Comparison of ENCODE assay signal across 11 cellular contexts in the genomic region with DNA sequence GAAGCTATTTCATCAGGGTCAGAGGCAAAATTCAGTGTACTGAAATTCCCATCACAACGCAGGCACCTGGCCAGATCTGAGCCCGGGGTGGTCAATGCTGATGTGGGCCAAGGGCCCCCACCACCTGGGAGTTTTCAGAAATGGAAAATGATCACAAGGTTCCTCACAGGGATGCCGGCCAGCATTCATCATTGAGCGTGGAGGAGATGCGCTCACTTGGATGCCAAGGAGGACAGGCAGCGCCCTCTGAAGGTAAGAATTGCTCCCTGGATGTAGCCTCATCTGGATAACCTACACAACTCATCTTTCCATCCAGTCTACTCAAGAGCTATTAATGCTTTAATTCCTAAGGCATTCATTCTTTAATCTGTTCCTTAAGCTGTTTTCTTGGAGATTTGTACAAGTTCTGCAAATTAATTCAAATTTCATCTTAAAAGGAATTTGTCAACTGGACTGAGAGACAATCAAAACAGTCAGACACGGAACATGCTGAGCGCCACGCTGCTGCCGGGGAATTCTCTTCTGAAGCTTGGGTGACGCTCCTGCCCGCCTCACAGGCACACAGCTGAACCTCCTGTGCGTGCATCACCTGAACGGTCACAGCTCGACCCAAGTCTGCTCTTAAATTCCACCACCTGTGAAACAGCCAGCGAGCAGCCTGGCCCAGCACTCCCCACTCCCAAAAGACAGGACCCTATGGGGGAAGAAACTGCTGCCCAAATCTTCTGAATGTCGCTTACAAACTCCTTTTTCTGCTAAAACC.
DNase-seq lines count a peak whose midpoint lies in the region; ATAC-seq and TF ChIP-seq lines count a peak whose summit lies in the region.
"Had no signal": no experiment of that assay in that cellular context is flagged by ENCODE, and none has a peak within 500 bp of the region (broad histone marks: within the 10 kb centered on the region; RNA-seq: fewer than 3 reads in every experiment).

No MANE protein-coding gene starts in this region.

- H2AFZ ChIP-seq in PC-9, result no peak overlapping the region

- peaks cover 24% of the 10 kb centered on the region for H3K4me1 Mint-ChIP-seq in stimulated activated naive CD8-positive, alpha-beta T cell treated with anti-CD3 and anti-CD28 coated beads, Interleukin-15, amount 100 ng/mL, for 72 hours

- POLR2A ChIA-PET in PC-9 (lab: Charles Lee; ENCODE audit: unreplicated experiment), result no interaction called here

- TF ChIP-seq CTCF in uterus (IDR thresholded peaks at IDR 0.05) (peak in 1 of 4 experiments; percentile 26), PC-9 (conservative IDR thresholded peaks at IDR 0.05) (no peak)

- no peaks in the 10 kb centered on the region; the same call in 1 of the 2 replicates for H4K20me1 ChIP-seq in PC-9 (ENCODE audit: insufficient read depth)

- TF ChIP-seq POLR2A in uterus (IDR thresholded peaks at IDR 0.05), result no peak

- no peaks in the 10 kb centered on the region for H3K79me2 ChIP-seq in PC-9 (ENCODE audit: low read depth)

- no peak overlapping the region for H3K4me2 ChIP-seq in PC-9

- ATAC-seq in stimulated activated naive CD8-positive, alpha-beta T cell treated with anti-CD3 and anti-CD28 coated beads, Interleukin-15, amount 100 ng/mL, for 72 hours, result no peak
- ATAC-seq in stimulated activated naive CD8-positive, alpha-beta T cell treated with anti-CD3 and anti-CD28 coated beads, Interleukin-15, Interleukin-2, amounts not matched to agents 100 U/mL and 50 U/mL, for 24 hours, result no peak

- H3K36me3 ChIP-seq in uterus, result no peaks in the 10 kb centered on the region
- peaks cover under 1% of the 10 kb centered on the region; the same call in 1 of the 2 replicates for H3K36me3 ChIP-seq in PC-9 (ENCODE audit: low read depth)

- H3K9me3 ChIP-seq in uterus, result no peaks in the 10 kb centered on the region
- peaks cover 5% of the 10 kb centered on the region; the same call in 1 of the 2 replicates for H3K9me3 ChIP-seq in PC-9 (ENCODE audit: insufficient read depth, low read depth)

- no TSS peak for BruUV-seq in PC-9 (replicated peaks; lab: Mats Ljungman, UMichigan)

- H3K4me3 ChIP-seq in uterus (no peak overlapping the region), PC-9 (no peak overlapping the region)

- no peak overlapping the region for H3K4me3 Mint-ChIP-seq in stimulated activated naive CD8-positive, alpha-beta T cell treated with anti-CD3 and anti-CD28 coated beads, Interleukin-15, amount 100 ng/mL, for 72 hours
- H3K4me3 Mint-ChIP-seq: CD4-positive, alpha-beta T cell; nephron had no signal

- no peaks in the 10 kb centered on the region for H3K4me1 ChIP-seq in uterus
- H3K4me1 ChIP-seq in PC-9 (replicated peaks; ENCODE audit: insufficient read depth), result no peaks in the 10 kb centered on the region

- H3K27ac Mint-ChIP-seq in stimulated activated naive CD8-positive, alpha-beta T cell treated with anti-CD3 and anti-CD28 coated beads, Interleukin-15, amount 100 ng/mL, for 72 hours, result peak overlapping the region; percentile 19 to 65
- H3K27ac Mint-ChIP-seq: CD4-positive, alpha-beta T cell had no signal

- peaks cover 0 to 6% of the 10 kb centered on the region in 2 donors for H3K9me3 Mint-ChIP-seq in stimulated activated naive CD8-positive, alpha-beta T cell treated with anti-CD3 and anti-CD28 coated beads, Interleukin-15, amount 100 ng/mL, for 72 hours
- H3K9me3 Mint-ChIP-seq: CD4-positive, alpha-beta T cell; nephron had no signal

- peak in 1 of 2 donors; percentile 4 for DNase-seq in stimulated activated naive CD8-positive, alpha-beta T cell treated with anti-CD3 and anti-CD28 coated beads, Interleukin-15, amount 100 ng/mL, for 72 hours
- DNase-seq in stimulated activated naive CD8-positive, alpha-beta T cell treated with anti-CD3 and anti-CD28 coated beads, Interleukin-15, Interleukin-2, amounts not matched to agents 100 U/mL and 50 U/mL, for 24 hours, result no peak
- DNase-seq in cerebellar cortex (ENCODE audit: low spot score) (peak; percentile 41), mesenteric fat pad (ENCODE audit: low spot score) (peak; percentile 60), uterus (peak; percentile 17 to 30), NCI-H510A (lab: John Stamatoyannopoulos, UW) (no peak), DMS 273 treated with DMSO at 0.1 percent for 48 hours (lab: John Stamatoyannopoulos, UW) (no peak), PC-9 (no peak)
- DNase-seq: NCI-H187 had no signal

- no peaks in the 10 kb centered on the region for H3K27me3 Mint-ChIP-seq in stimulated activated naive CD8-positive, alpha-beta T cell treated with anti-CD3 and anti-CD28 coated beads, Interleukin-15, amount 100 ng/mL, for 72 hours
- H3K27me3 Mint-ChIP-seq: CD4-positive, alpha-beta T cell had no signal

- no peak overlapping the region for H3K27ac ChIP-seq in uterus
- H3K27ac ChIP-seq in PC-9, result no peak overlapping the region

- CTCF ChIA-PET in PC-9 (lab: Charles Lee), result no interaction called here

- H3F3A ChIP-seq in PC-9 (ENCODE audit: insufficient read depth, low read depth), result no peaks in the 10 kb centered on the region

- intact Hi-C loops in uterus (cut with DNase I; ENCODE audit: low total_unique reads) (no loop called here), PC-9 (cut with micrococcal nuclease; ENCODE audit: unreplicated experiment) (no loop called here)

- no peaks in the 10 kb centered on the region for H3K9me2 ChIP-seq in PC-9 (ENCODE audit: insufficient read depth)

- no peaks in the 10 kb centered on the region for H3K27me3 ChIP-seq in uterus
- no peaks in the 10 kb centered on the region for H3K27me3 ChIP-seq in PC-9 (ENCODE audit: insufficient read depth, low read depth)

Comparison
In these comparisons a context has a peak if more than half of its experiments do, and no peak if none do; other contexts are left out.
1. DNase-seq: peak in cerebellar cortex (single experiment), mesenteric fat pad (single experiment) and uterus (2 of 2); none in stimulated activated naive CD8-positive, alpha-beta T cell treated with anti-CD3 and anti-CD28 coated beads, Interleukin-15, Interleukin-2, amounts not matched to agents 100 U/mL and 50 U/mL, for 24 hours (single experiment), NCI-H510A (single experiment), DMS 273 treated with DMSO at 0.1 percent for 48 hours (single experiment) and PC-9 (0 of 2).